ENCODE assay signal across 19 cellular contexts in genomic region chr5:109649371-109649770, GRCh38.
"Had no signal": no experiment of that assay in that cellular context is flagged by ENCODE, and none has a peak within 500 bp of the region (broad histone marks: within the 10 kb centered on the region; RNA-seq: fewer than 3 reads in every experiment).

No MANE protein-coding gene starts in this region.

- ATAC-seq: activated CD4-positive, alpha-beta T cell treated with anti-CD3 and anti-CD28 coated beads for 36 hours; activated CD8-positive, alpha-beta memory T cell treated with anti-CD3 and anti-CD28 coated beads, Interleukin-2, amount 10 ng/mL, durations not matched to agents 7 days and 5 days; mucosa of descending colon; naive thymus-derived CD4-positive, alpha-beta T cell; T-cell; WTC11 had no signal

- H3K9me3 ChIP-seq: breast epithelium, esophagus muscularis mucosa, mucosa of descending colon, thyroid gland had no signal

- H3K27ac ChIP-seq: breast epithelium, esophagus muscularis mucosa, thyroid gland had no signal

- H3K36me3 ChIP-seq: breast epithelium, esophagus muscularis mucosa, thyroid gland had no signal

- H3K27me3 ChIP-seq: breast epithelium, esophagus muscularis mucosa, thyroid gland had no signal

- H3K4me3 ChIP-seq: breast epithelium, esophagus muscularis mucosa, mucosa of descending colon, thyroid gland had no signal

- DNase-seq: activated CD4-positive, alpha-beta T cell treated with anti-CD3 and anti-CD28 coated beads for 36 hours; activated CD4-positive, alpha-beta T cell treated with anti-CD3 and anti-CD28 coated beads, Interleukin-2, amount 50 U/mL, for 48 hours; activated CD8-positive, alpha-beta memory T cell treated with anti-CD3 and anti-CD28 coated beads, Interleukin-2, amount 10 ng/mL, durations not matched to agents 7 days and 5 days; activated naive CD4-positive, alpha-beta T cell treated with Interleukin-2 at 50 U/mL for 16 hours; anterior cingulate cortex; cortex of kidney; immature natural killer cell; mucosa of descending colon; naive thymus-derived CD4-positive, alpha-beta T cell; nucleus accumbens; retina; stimulated activated CD4-positive, alpha-beta T cell treated with anti-CD3 and anti-CD28 coated beads, Interleukin-12 subunit alpha, Interleukin-12 subunit beta, amount 100 ng/mL, for 4 hours; stimulated activated CD4-positive, alpha-beta T cell treated with anti-CD3 and anti-CD28 coated beads, Interleukin-1b, Interleukin-23, amount 100 ng/mL, for 48 hours; stimulated activated naive CD4-positive, alpha-beta T cell treated with Interleukin-2 at 50 U/mL for 16 hours; T-cell; thyroid gland had no signal

- H3K4me1 ChIP-seq: breast epithelium, thyroid gland had no signal
